Comparison of ENCODE assay signal across 15 cellular contexts in genomic region chr4:128341634-128342033, GRCh38.
"Had no signal": no experiment of that assay in that cellular context is flagged by ENCODE, and none has a peak within 500 bp of the region (broad histone marks: within the 10 kb centered on the region; RNA-seq: fewer than 3 reads in every experiment).

No MANE protein-coding gene starts in this region.

- H3K27me3 Mint-ChIP-seq: activated naive CD4-positive, alpha-beta T cell treated with anti-CD3 and anti-CD28 coated beads, Interleukin-2, amount 10 ng/mL, durations not matched to agents 7 days and 5 days; brain; stimulated activated naive B cell treated with anti-CD40 and anti-IgM and Interleukin-4, amounts not matched to agents 10 μg/mL and 1 μg/mL and 100 μg/mL, for 72 hours; T-helper 17 cell had no signal

- DNase-seq: activated CD4-positive, alpha-beta T cell treated with anti-CD3 and anti-CD28 coated beads, Interleukin-2, amount 50 U/mL, for 1 hour; activated CD4-positive, CD25-positive, alpha-beta regulatory T cell; activated naive CD4-positive, alpha-beta T cell treated with anti-CD3 and anti-CD28 coated beads, Interleukin-2, amount 10 ng/mL, durations not matched to agents 7 days and 5 days; activated T-cell treated with anti-CD3 and anti-CD28 coated beads for 4 hours; cerebellar nuclear complex; foreskin fibroblast; glutamatergic neuron; left cardiac atrium; natural killer cell; stimulated activated CD4-positive, alpha-beta T cell treated with anti-CD3 and anti-CD28 coated beads, Interleukin-2, amount 100 ng/mL, for 24 hours; stimulated activated naive B cell treated with anti-CD40 and anti-IgM and Interleukin-4, amounts not matched to agents 10 μg/mL and 1 μg/mL and 100 μg/mL, for 72 hours; T-helper 17 cell had no signal

- H3K9me3 Mint-ChIP-seq: activated naive CD4-positive, alpha-beta T cell treated with anti-CD3 and anti-CD28 coated beads, Interleukin-2, amount 10 ng/mL, durations not matched to agents 7 days and 5 days; activated T-helper 2 cell treated with anti-CD3 and anti-CD28 coated beads, Interferon-gamma antibody, Interleukin-2, Interleukin-4, amounts not matched to agents 10 μg/mL and 5 μg/mL and 100 μg/mL, durations not matched to agents 14 hours and 24 hours and 36 hours had no signal

- H3K9me3 ChIP-seq: esophagus muscularis mucosa had no signal

- H3K27ac ChIP-seq: esophagus muscularis mucosa had no signal

- H3K36me3 ChIP-seq: esophagus muscularis mucosa had no signal

- H3K4me1 Mint-ChIP-seq: activated naive CD4-positive, alpha-beta T cell treated with anti-CD3 and anti-CD28 coated beads, Interleukin-2, amount 10 ng/mL, durations not matched to agents 7 days and 5 days; brain; natural killer cell; stimulated activated naive B cell treated with anti-CD40 and anti-IgM and Interleukin-4, amounts not matched to agents 10 μg/mL and 1 μg/mL and 100 μg/mL, for 72 hours; T-helper 17 cell had no signal

- H3K4me3 ChIP-seq: esophagus muscularis mucosa had no signal

- H3K36me3 Mint-ChIP-seq: activated naive CD4-positive, alpha-beta T cell treated with anti-CD3 and anti-CD28 coated beads, Interleukin-2, amount 10 ng/mL, durations not matched to agents 7 days and 5 days; brain; natural killer cell had no signal

- H3K27me3 ChIP-seq: esophagus muscularis mucosa had no signal

- H3K27ac Mint-ChIP-seq: activated naive CD4-positive, alpha-beta T cell treated with anti-CD3 and anti-CD28 coated beads, Interleukin-2, amount 10 ng/mL, durations not matched to agents 7 days and 5 days; activated T-helper 2 cell treated with anti-CD3 and anti-CD28 coated beads, Interferon-gamma antibody, Interleukin-2, Interleukin-4, amounts not matched to agents 10 μg/mL and 5 μg/mL and 100 μg/mL, durations not matched to agents 14 hours and 24 hours and 36 hours; brain; natural killer cell; stimulated activated naive B cell treated with anti-CD40 and anti-IgM and Interleukin-4, amounts not matched to agents 10 μg/mL and 1 μg/mL and 100 μg/mL, for 72 hours; T-helper 17 cell had no signal

- H3K4me1 ChIP-seq: esophagus muscularis mucosa had no signal

- H3K4me3 Mint-ChIP-seq: activated naive CD4-positive, alpha-beta T cell treated with anti-CD3 and anti-CD28 coated beads, Interleukin-2, amount 10 ng/mL, durations not matched to agents 7 days and 5 days; brain; natural killer cell; stimulated activated naive B cell treated with anti-CD40 and anti-IgM and Interleukin-4, amounts not matched to agents 10 μg/mL and 1 μg/mL and 100 μg/mL, for 72 hours; T-helper 17 cell had no signal
